In the genomic region with DNA sequence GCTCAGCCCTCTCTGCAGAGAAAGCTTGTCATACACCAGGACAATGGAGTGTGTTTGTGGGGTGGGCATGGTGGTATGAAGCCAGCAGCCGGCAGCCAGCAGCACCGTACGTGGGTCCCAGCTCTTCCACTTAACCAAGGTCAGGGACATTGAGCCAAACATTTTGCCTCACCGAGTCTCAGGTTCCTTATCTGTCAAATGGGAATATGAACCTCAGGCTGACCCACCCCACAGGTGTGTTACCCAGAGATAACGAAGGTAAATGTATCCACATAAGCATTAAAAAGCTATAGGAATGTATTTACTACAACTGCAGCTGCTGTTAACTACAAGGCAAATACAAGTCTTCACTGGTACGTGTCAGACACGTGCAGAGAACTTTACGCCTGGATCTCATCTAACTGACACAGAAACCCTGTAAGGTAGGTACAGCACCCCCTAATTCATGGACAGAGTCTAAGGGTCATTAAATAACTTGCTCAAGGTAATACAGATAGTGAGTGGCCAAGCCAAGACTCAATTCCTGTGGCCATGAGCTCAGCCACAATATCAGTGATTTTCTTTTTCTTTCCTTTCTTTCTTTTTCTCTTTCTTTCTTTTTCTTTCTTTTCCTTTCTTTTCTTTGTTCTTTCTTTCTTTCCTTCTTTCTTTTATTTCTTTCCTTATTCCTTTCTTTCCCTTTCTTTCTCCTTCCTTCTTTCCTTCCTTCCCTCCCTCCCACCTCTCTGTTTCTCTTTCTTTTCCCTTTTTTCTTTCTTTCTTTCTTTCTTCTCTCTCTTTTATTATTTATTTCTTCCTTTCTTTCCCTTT, we compare ENCODE assay signal across 22 cellular contexts. TPM values are rescaled to one million over a fixed set of nuclear protein-coding genes. Genes with fewer than 3 reads are reported as not detected.
A peak's percentile ranks its signal among the peaks of the same experiment; 100 is the strongest.
DNase-seq lines count a peak whose midpoint lies in the region; ATAC-seq, FAIRE-seq and TF ChIP-seq lines count a peak whose summit lies in the region.
"Had no signal": no experiment of that assay in that cellular context is flagged by ENCODE, and none has a peak within 500 bp of the region (broad histone marks: within the 10 kb centered on the region; RNA-seq: fewer than 3 reads in every experiment).

No MANE protein-coding gene starts in this region.

- H3K27me3 ChIP-seq in layer of hippocampus (ENCODE audit: control insufficient read depth, insufficient read depth, low read length) (no peaks in the 10 kb centered on the region), small intestine (ENCODE audit: control insufficient read depth in 2 of 2, insufficient read depth in 2 of 2, low read length in 2 of 2) (no peaks in the 10 kb centered on the region)
- H3K27me3 ChIP-seq: MG63 had no signal

- no peak for DNase-seq in activated CD8-positive, alpha-beta T cell treated with anti-CD3 and anti-CD28 coated beads, Interleukin-2, amount 10 ng/mL, durations not matched to agents 7 days and 5 days
- DNase-seq in small intestine (peak; percentile 93), NCI-H1436 (lab: John Stamatoyannopoulos, UW) (no peak), NCI-H128 (lab: John Stamatoyannopoulos, UW; ENCODE audit: unreplicated experiment) (no peak)
- DNase-seq in activated T-cell treated with anti-CD3 and anti-CD28 coated beads, Interleukin-2, amount 50 U/mL, for 4 hours, result no peak
- DNase-seq: AML-193, DMS79 treated with DMSO at 0.1 percent for 48 hours, Kasumi-1, MG63, NCI-H1048, NCI-H146, NCI-H2029 treated with DMSO at 0.1 percent for 48 hours, NCI-H446 treated with DMSO at 0.1 percent for 48 hours, NCI-H69, Right ventricle myocardium superior had no signal

- no peaks in the 10 kb centered on the region for H3K27me3 Mint-ChIP-seq in activated CD8-positive, alpha-beta T cell treated with anti-CD3 and anti-CD28 coated beads, Interleukin-2, amount 10 ng/mL, durations not matched to agents 7 days and 5 days (ENCODE audit: low read depth)
- H3K27me3 Mint-ChIP-seq in activated T-cell treated with anti-CD3 and anti-CD28 coated beads, Interleukin-2, amount 50 U/mL, for 4 hours (ENCODE audit: low read depth), result peaks cover 2% of the 10 kb centered on the region
- H3K27me3 Mint-ChIP-seq: IgD-negative memory B cell had no signal

- H3K4me1 ChIP-seq in HEK293 (ENCODE audit: control insufficient read depth, insufficient read depth, low read length) (no peaks in the 10 kb centered on the region), small intestine (ENCODE audit: control insufficient read depth in 2 of 2, insufficient read depth in 1 of 2, low read depth in 1 of 2, low read length in 1 of 2) (peaks cover 2 to 10% of the 10 kb centered on the region in 2 donors)

- peaks cover 4% of the 10 kb centered on the region for H3K4me1 Mint-ChIP-seq in activated CD8-positive, alpha-beta T cell treated with anti-CD3 and anti-CD28 coated beads, Interleukin-2, amount 10 ng/mL, durations not matched to agents 7 days and 5 days (ENCODE audit: low read depth)
- peaks cover 3% of the 10 kb centered on the region for H3K4me1 Mint-ChIP-seq in activated T-cell treated with anti-CD3 and anti-CD28 coated beads, Interleukin-2, amount 50 U/mL, for 4 hours (ENCODE audit: low read depth)
- H3K4me1 Mint-ChIP-seq: CD14-positive monocyte, IgD-negative memory B cell had no signal

- peak overlapping the region; percentile 8 for H3K27ac Mint-ChIP-seq in activated CD8-positive, alpha-beta T cell treated with anti-CD3 and anti-CD28 coated beads, Interleukin-2, amount 10 ng/mL, durations not matched to agents 7 days and 5 days
- H3K27ac Mint-ChIP-seq: IgD-negative memory B cell had no signal

- no peaks in the 10 kb centered on the region for H3K36me3 Mint-ChIP-seq in activated CD8-positive, alpha-beta T cell treated with anti-CD3 and anti-CD28 coated beads, Interleukin-2, amount 10 ng/mL, durations not matched to agents 7 days and 5 days (ENCODE audit: low read depth)
- H3K36me3 Mint-ChIP-seq in activated T-cell treated with anti-CD3 and anti-CD28 coated beads, Interleukin-2, amount 50 U/mL, for 4 hours (ENCODE audit: insufficient read depth), result no peaks in the 10 kb centered on the region
- H3K36me3 Mint-ChIP-seq: CD14-positive monocyte had no signal

- H3K9me3 ChIP-seq in HEK293 (ENCODE audit: control insufficient read depth, insufficient read depth, low read depth, low read length) (no peaks in the 10 kb centered on the region), small intestine (ENCODE audit: control insufficient read depth, low read depth) (no peaks in the 10 kb centered on the region)
- H3K9me3 ChIP-seq: MG63 had no signal

- no peak overlapping the region for H3K4me3 ChIP-seq in HEK293 (ENCODE audit: low read depth, low read length)
- peak overlapping the region in 1 of 2 donors; percentile 30 for H3K4me3 ChIP-seq in small intestine (ENCODE audit: low read depth in 1 of 2, low read length in 2 of 2)
- H3K4me3 ChIP-seq: MG63, SK-N-MC had no signal

- WGBS in small intestine, 3 donors, result 17 to 46% (median 20%) methylated on average over 8 of the region's 8 CpGs

- no peak for ATAC-seq in activated CD8-positive, alpha-beta T cell treated with anti-CD3 and anti-CD28 coated beads, Interleukin-2, amount 10 ng/mL, durations not matched to agents 7 days and 5 days
- ATAC-seq in activated T-cell treated with anti-CD3 and anti-CD28 coated beads, Interleukin-2, amount 50 U/mL, for 4 hours, result no peak

- CTCF ChIA-PET in HEK293 (lab: Yijun Ruan, JAX), result interaction anchor here (0.7 kb wide), 1 partner anchor 172 kb away, joined by 3 read pairs; no protein-coding TSS in a partner anchor
- CTCF ChIA-PET in activated CD8-positive, alpha-beta T cell treated with anti-CD3 and anti-CD28 coated beads, Interleukin-2, amount 10 ng/mL, durations not matched to agents 7 days and 5 days (lab: Charles Lee), result no interaction called here

- H3K36me3 ChIP-seq in HEK293 (ENCODE audit: control insufficient read depth in 2 of 2, insufficient read depth in 1 of 2, low read length in 2 of 2) (no peaks in the 10 kb centered on the region), small intestine (ENCODE audit: control insufficient read depth in 2 of 2, insufficient read depth in 2 of 2, low read length in 2 of 2) (no peaks in the 10 kb centered on the region)
- H3K36me3 ChIP-seq: MG63 had no signal

- H3K4me3 Mint-ChIP-seq in activated CD8-positive, alpha-beta T cell treated with anti-CD3 and anti-CD28 coated beads, Interleukin-2, amount 10 ng/mL, durations not matched to agents 7 days and 5 days, result no peak overlapping the region
- H3K4me3 Mint-ChIP-seq in activated T-cell treated with anti-CD3 and anti-CD28 coated beads, Interleukin-2, amount 50 U/mL, for 4 hours, result no peak overlapping the region
- H3K4me3 Mint-ChIP-seq: CD14-positive monocyte, IgD-negative memory B cell had no signal

- no peak for FAIRE-seq in small intestine (lab: Jason Lieb, UNC)
- FAIRE-seq: H54 had no signal

- no peak for TF ChIP-seq CTCF in HEK293 (tag by site-specific recombination; IDR thresholded peaks at IDR 0.05)

- H3K27ac ChIP-seq in HEK293 (ENCODE audit: extremely low read depth, low read depth, low read length) (no peak overlapping the region), layer of hippocampus (ENCODE audit: low read depth, low read length) (peak overlapping the region; percentile 81), small intestine (ENCODE audit: low read depth in 1 of 2, low read length in 1 of 2) (peak overlapping the region; percentile 71 to 81)
- H3K27ac ChIP-seq: HL-60, SK-N-MC had no signal

- POLR2A ChIA-PET in HEK293 (lab: Yijun Ruan, JAX), result no interaction called here
- POLR2A ChIA-PET in activated CD8-positive, alpha-beta T cell treated with anti-CD3 and anti-CD28 coated beads, Interleukin-2, amount 10 ng/mL, durations not matched to agents 7 days and 5 days (lab: Charles Lee), result no interaction called here

- no peaks in the 10 kb centered on the region for H3K9me3 Mint-ChIP-seq in activated CD8-positive, alpha-beta T cell treated with anti-CD3 and anti-CD28 coated beads, Interleukin-2, amount 10 ng/mL, durations not matched to agents 7 days and 5 days (ENCODE audit: insufficient read depth)
- no peaks in the 10 kb centered on the region for H3K9me3 Mint-ChIP-seq in activated T-cell treated with anti-CD3 and anti-CD28 coated beads, Interleukin-2, amount 50 U/mL, for 4 hours
- H3K9me3 Mint-ChIP-seq: CD14-positive monocyte, IgD-negative memory B cell had no signal

TF ChIP-seq in HEK293, 187 proteins besides CTCF, POLR2A, EP300 and RAD21:
- no peak for TF ChIP-seq ZBTB17 (tag by site-specific recombination; IDR thresholded peaks at IDR 0.05)
- TF ChIP-seq PRDM1 (tag by site-specific recombination; IDR thresholded peaks at IDR 0.05), result peak; percentile 98
- TF ChIP-seq ZNF366 (tag by site-specific recombination; conservative IDR thresholded peaks at IDR 0.05), result peak; percentile 95
- TF ChIP-seq YY2 (tag by site-specific recombination; IDR thresholded peaks at IDR 0.05), result no peak

RNA-seq across cellular contexts. Expression of a gene that starts 1.0 kb away (rescaled TPM):
- under 1 TPM in 1 of 2 experiments, not detected in 1; 0.44 TPM for total RNA-seq in activated CD8-positive, alpha-beta T cell treated with anti-CD3 and anti-CD28 coated beads, Interleukin-2, amount 10 ng/mL, durations not matched to agents 7 days and 5 days
- 10 to 100 TPM in 2 of 3 donors, 1 to 10 TPM in 1; 4.5 to 32.4 (median 25.1) TPM for polyA plus RNA-seq in small intestine
- 1 to 10 TPM in 1 of 3 donors, under 1 TPM in 2; 0.11 to 1.7 (median 0.40) TPM for total RNA-seq in activated T-cell treated with anti-CD3 and anti-CD28 coated beads, Interleukin-2, amount 50 U/mL, for 4 hours
- total RNA-seq: Right ventricle myocardium superior had no signal
- polyA plus RNA-seq: CD14-positive monocyte had no signal
